Comparison of ENCODE assay signal across 18 cellular contexts in genomic region chrX:151019837-151020236, GRCh38.
DNase-seq lines count a peak whose midpoint lies in the region; ATAC-seq lines count a peak whose summit lies in the region.
"Had no signal": no experiment of that assay in that cellular context is flagged by ENCODE, and none has a peak within 500 bp of the region (broad histone marks: within the 10 kb centered on the region; RNA-seq: fewer than 3 reads in every experiment).

No MANE protein-coding gene starts in this region.

- peak; percentile 64 for ATAC-seq in stimulated activated effector memory CD8-positive, alpha-beta T cell treated with anti-CD3 and anti-CD28 coated beads, Interleukin-12 subunit alpha, Interleukin-12 subunit beta, amount 100 ng/mL, for 72 hours
- ATAC-seq in HG02759 (IDR thresholded peaks at IDR 0.05; ENCODE audit: unreplicated experiment) (no peak), HG02973 (IDR thresholded peaks at IDR 0.05; ENCODE audit: unreplicated experiment) (no peak)

- H3K36me3 Mint-ChIP-seq in stimulated activated effector memory CD8-positive, alpha-beta T cell treated with anti-CD3 and anti-CD28 coated beads, Interleukin-12 subunit alpha, Interleukin-12 subunit beta, amount 100 ng/mL, for 72 hours = no peaks in the 10 kb centered on the region
- H3K36me3 Mint-ChIP-seq: brain, type B pancreatic cell had no signal

- DNase-seq in DMS53 (lab: John Stamatoyannopoulos, UW) (peak; percentile 26), DMS53 treated with DMSO at 0.1 percent for 48 hours (lab: John Stamatoyannopoulos, UW; ENCODE audit: unreplicated experiment) (no peak), astrocyte of the hippocampus (ENCODE audit: low read depth, low spot score) (peak; percentile 19), foreskin melanocyte (peak; percentile 88), NCI-H82 treated with DMSO at 0.1 percent for 48 hours (lab: John Stamatoyannopoulos, UW; ENCODE audit: unreplicated experiment) (no peak)
- DNase-seq in stimulated activated effector memory CD8-positive, alpha-beta T cell treated with anti-CD3 and anti-CD28 coated beads, Interleukin-12 subunit alpha, Interleukin-12 subunit beta, amount 100 ng/mL, for 72 hours (ENCODE audit: low spot score in 2 of 2) = no peak
- DNase-seq: activated naive CD4-positive, alpha-beta T cell treated with anti-CD3 and anti-CD28 coated beads for 36 hours; glutamatergic neuron; midbrain; NCI-H1417 treated with DMSO at 0.1 percent for 48 hours; NK-92 treated with Interleukin-12 subunit alpha and Interleukin-12 subunit beta, amount 100 ng/mL, for 24 hours; nucleus accumbens; SIG-M5; stimulated activated CD4-positive, alpha-beta T cell treated with anti-CD3 and anti-CD28 coated beads, Interleukin-4, amount 100 ng/mL, for 4 hours had no signal

- H3K4me1 Mint-ChIP-seq in stimulated activated effector memory CD8-positive, alpha-beta T cell treated with anti-CD3 and anti-CD28 coated beads, Interleukin-12 subunit alpha, Interleukin-12 subunit beta, amount 100 ng/mL, for 72 hours = no peaks in the 10 kb centered on the region
- H3K4me1 Mint-ChIP-seq: brain had no signal

- no peak overlapping the region for H3K4me3 Mint-ChIP-seq in stimulated activated effector memory CD8-positive, alpha-beta T cell treated with anti-CD3 and anti-CD28 coated beads, Interleukin-12 subunit alpha, Interleukin-12 subunit beta, amount 100 ng/mL, for 72 hours
- H3K4me3 Mint-ChIP-seq: activated naive CD4-positive, alpha-beta T cell treated with anti-CD3 and anti-CD28 coated beads for 36 hours; brain; type B pancreatic cell had no signal

- no peak overlapping the region for H3K27ac Mint-ChIP-seq in stimulated activated effector memory CD8-positive, alpha-beta T cell treated with anti-CD3 and anti-CD28 coated beads, Interleukin-12 subunit alpha, Interleukin-12 subunit beta, amount 100 ng/mL, for 72 hours
- H3K27ac Mint-ChIP-seq: activated naive CD4-positive, alpha-beta T cell treated with anti-CD3 and anti-CD28 coated beads for 36 hours; brain; type B pancreatic cell had no signal

- H3K9me3 Mint-ChIP-seq in stimulated activated effector memory CD8-positive, alpha-beta T cell treated with anti-CD3 and anti-CD28 coated beads, Interleukin-12 subunit alpha, Interleukin-12 subunit beta, amount 100 ng/mL, for 72 hours = no peaks in the 10 kb centered on the region
- H3K9me3 Mint-ChIP-seq: activated naive CD4-positive, alpha-beta T cell treated with anti-CD3 and anti-CD28 coated beads for 36 hours; brain had no signal

Comparison
In these comparisons a context has a peak if more than half of its experiments do, and no peak if none do; other contexts are left out.
1. DNase-seq: peak in DMS53 (single experiment), astrocyte of the hippocampus (single experiment) and foreskin melanocyte (single experiment); none in DMS53 treated with DMSO at 0.1 percent for 48 hours (single experiment), stimulated activated effector memory CD8-positive, alpha-beta T cell treated with anti-CD3 and anti-CD28 coated beads, Interleukin-12 subunit alpha, Interleukin-12 subunit beta, amount 100 ng/mL, for 72 hours (0 of 2) and NCI-H82 treated with DMSO at 0.1 percent for 48 hours (single experiment).